Comparison of ENCODE assay signal across 1 cellular context in genomic region chr3:184937611-184938010, GRCh38.
TF ChIP-seq lines count a peak whose summit lies in the region.

No MANE protein-coding gene starts in this region.

TF ChIP-seq in K562, 482 proteins besides CTCF, POLR2A, EP300 and RAD21:
- no peak for TF ChIP-seq HOMEZ (CRISPR knock-in tag; IDR thresholded peaks at IDR 0.05)
- TF ChIP-seq NCOA6 (IDR thresholded peaks at IDR 0.05), result no peak
- TF ChIP-seq ZBTB8A (IDR thresholded peaks at IDR 0.05; ENCODE audit: partially characterized antibody), result no peak
- TF ChIP-seq ATF3 (IDR thresholded peaks at IDR 0.05), result peak; percentile 65
- TF ChIP-seq ATF3 (CRISPR knock-in tag; conservative IDR thresholded peaks at IDR 0.05), result no peak
- TF ChIP-seq NFIX (CRISPR knock-in tag; IDR thresholded peaks at IDR 0.05; ENCODE audit: low read depth), result no peak
- no peak for TF ChIP-seq PPARD (CRISPR knock-in tag; IDR thresholded peaks at IDR 0.05)
- no peak for TF ChIP-seq ZNF561 (CRISPR knock-in tag; conservative IDR thresholded peaks at IDR 0.05)
- no peak for TF ChIP-seq ZNF445 (CRISPR knock-in tag; IDR thresholded peaks at IDR 0.05; ENCODE audit: low read depth)
- TF ChIP-seq COPS2 (conservative IDR thresholded peaks at IDR 0.05), result no peak
- no peak for TF ChIP-seq PBX2 (CRISPR knock-in tag; IDR thresholded peaks at IDR 0.05; ENCODE audit: low read depth)
- no peak for TF ChIP-seq PBX2 (tag; conservative IDR thresholded peaks at IDR 0.05; ENCODE audit: low read depth)
- no peak for TF ChIP-seq ZNF699 (CRISPR knock-in tag; IDR thresholded peaks at IDR 0.05; ENCODE audit: insufficient replicate concordance)
- TF ChIP-seq NR2C1 (IDR thresholded peaks at IDR 0.05), result no peak
- TF ChIP-seq NR2C1 (tag; IDR thresholded peaks at IDR 0.05), result no peak
- 0 out of 2 replicates have a peak, but pooled peaks have one; percentile 18 for TF ChIP-seq CREM (IDR thresholded peaks at IDR 0.05; ENCODE audit: low read depth)
- TF ChIP-seq SMARCA4 (IDR thresholded peaks at IDR 0.05), result no peak
